32 cellular contexts compared by ENCODE assay signal in the genomic region with DNA sequence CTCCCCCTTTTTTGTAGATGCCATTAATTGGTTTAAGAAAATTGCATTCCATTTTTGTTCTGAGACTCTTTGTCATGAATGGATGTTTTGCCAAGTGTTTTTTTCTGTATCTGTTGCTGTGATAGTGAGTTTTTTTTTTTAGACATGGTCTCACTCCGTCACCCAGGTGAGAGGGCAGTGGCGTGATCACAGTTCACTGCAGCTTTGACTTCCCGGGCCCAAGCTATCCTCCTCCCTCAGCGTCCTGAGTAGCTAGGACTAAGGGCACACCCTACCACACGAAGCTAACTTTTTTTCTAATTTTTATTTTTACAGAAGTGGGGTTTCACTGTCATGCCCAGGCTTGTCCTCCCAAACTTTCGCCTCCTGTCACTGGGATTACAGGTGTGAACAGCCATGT. TPM values are rescaled to one million over a fixed set of nuclear protein-coding genes. Genes with fewer than 3 reads are reported as not detected.
"Had no signal": no experiment of that assay in that cellular context is flagged by ENCODE, and none has a peak within 500 bp of the region (broad histone marks: within the 10 kb centered on the region; RNA-seq: fewer than 3 reads in every experiment).

No MANE protein-coding gene starts in this region.

- H3K27ac Mint-ChIP-seq: dendritic cell treated with granulocyte-macrophage colony-stimulating factor and Interleukin-4, amounts not matched to agents 40 ng/mL and 50 ng/mL, for 4 days; endodermal cell; immature natural killer cell; stimulated activated memory B cell treated with anti-CD40 and anti-IgM and Interleukin-4, amounts not matched to agents 10 μg/mL and 1 μg/mL and 100 μg/mL, for 72 hours had no signal

- DNase-seq: colonic mucosa; effector CD8-positive, alpha-beta T cell; endodermal cell; erythroblast; esophagus squamous epithelium; hypothalamus; immature natural killer cell; islet precursor cell; kidney glomerular epithelial cell; left colon; left ventricle myocardium superior; lower lobe of right lung; naive thymus-derived CD8-positive, alpha-beta T cell; occipital lobe; ovary; posterior cingulate gyrus; psoas muscle; right cardiac atrium; spleen; stimulated activated CD4-positive, alpha-beta T cell treated with anti-CD3 and anti-CD28 coated beads, Interleukin-4, amount 100 ng/mL, for 4 hours; stimulated activated naive CD8-positive, alpha-beta T cell treated with anti-CD3 and anti-CD28 coated beads, Interleukin-15, Interleukin-2, amounts not matched to agents 100 U/mL and 50 U/mL, for 24 hours; substantia nigra; testis; upper lobe of left lung had no signal

- H3K9me3 Mint-ChIP-seq: dendritic cell treated with granulocyte-macrophage colony-stimulating factor and Interleukin-4, amounts not matched to agents 40 ng/mL and 50 ng/mL, for 4 days; endodermal cell; immature natural killer cell; naive thymus-derived CD8-positive, alpha-beta T cell; stimulated activated memory B cell treated with anti-CD40 and anti-IgM and Interleukin-4, amounts not matched to agents 10 μg/mL and 1 μg/mL and 100 μg/mL, for 72 hours had no signal

- H3K4me1 Mint-ChIP-seq: endodermal cell; immature natural killer cell; stimulated activated memory B cell treated with anti-CD40 and anti-IgM and Interleukin-4, amounts not matched to agents 10 μg/mL and 1 μg/mL and 100 μg/mL, for 72 hours had no signal

- H3K36me3 ChIP-seq: colonic mucosa, ovary, upper lobe of left lung had no signal

- H3K4me3 Mint-ChIP-seq: dendritic cell treated with granulocyte-macrophage colony-stimulating factor and Interleukin-4, amounts not matched to agents 40 ng/mL and 50 ng/mL, for 4 days; endodermal cell; immature natural killer cell; naive thymus-derived CD8-positive, alpha-beta T cell; stimulated activated memory B cell treated with anti-CD40 and anti-IgM and Interleukin-4, amounts not matched to agents 10 μg/mL and 1 μg/mL and 100 μg/mL, for 72 hours had no signal

- H3K4me1 ChIP-seq: colonic mucosa, esophagus squamous epithelium, lower lobe of right lung, psoas muscle, spleen, testis, tibial nerve, upper lobe of left lung had no signal

- H3K27ac ChIP-seq: colonic mucosa, esophagus squamous epithelium, lower lobe of right lung, ovary, psoas muscle, skin epidermis, spleen, testis, tibial nerve, upper lobe of left lung had no signal

- ATAC-seq: left colon; left ventricle myocardium superior; lower lobe of right lung; naive thymus-derived CD8-positive, alpha-beta T cell; psoas muscle; right cardiac atrium; stimulated activated memory B cell treated with anti-CD40 and anti-IgM and Interleukin-4, amounts not matched to agents 10 μg/mL and 1 μg/mL and 100 μg/mL, for 72 hours; stimulated activated naive CD8-positive, alpha-beta T cell treated with anti-CD3 and anti-CD28 coated beads, Interleukin-15, Interleukin-2, amounts not matched to agents 100 U/mL and 50 U/mL, for 24 hours had no signal

- H3K27me3 ChIP-seq: colonic mucosa, esophagus squamous epithelium, ovary, spleen, testis, tibial nerve, upper lobe of left lung had no signal

- FAIRE-seq: frontal cortex, urothelium cell line had no signal

- H3K4me3 ChIP-seq: colonic mucosa, esophagus squamous epithelium, lower lobe of right lung, ovary, psoas muscle, skin epidermis, spleen, testis, tibial nerve, upper lobe of left lung had no signal

- H3K9me3 ChIP-seq: colonic mucosa, esophagus squamous epithelium, lower lobe of right lung, ovary, psoas muscle, spleen, testis, tibial nerve, upper lobe of left lung had no signal

- H3K27me3 Mint-ChIP-seq: dendritic cell treated with granulocyte-macrophage colony-stimulating factor and Interleukin-4, amounts not matched to agents 40 ng/mL and 50 ng/mL, for 4 days; naive thymus-derived CD8-positive, alpha-beta T cell; stimulated activated memory B cell treated with anti-CD40 and anti-IgM and Interleukin-4, amounts not matched to agents 10 μg/mL and 1 μg/mL and 100 μg/mL, for 72 hours had no signal

RNA-seq across cellular contexts. Expression of gene USP9Y, which starts 51.8 kb away (rescaled TPM):
- total RNA-seq: left colon, mesenteric fat pad, occipital lobe, psoas muscle, renal cortical epithelial cell had no signal
- polyA plus RNA-seq: immature natural killer cell; naive thymus-derived CD8-positive, alpha-beta T cell; ovary had no signal
